In genomic region chr18:57437433-57437781, GRCh38 we compare ENCODE assay signal across 9 cellular contexts. TPM values are rescaled to one million over a fixed set of nuclear protein-coding genes. Genes with fewer than 3 reads are reported as not detected.
A peak's percentile ranks its signal among the peaks of the same experiment; 100 is the strongest.
DNase-seq lines count a peak whose midpoint lies in the region; ATAC-seq and TF ChIP-seq lines count a peak whose summit lies in the region.
"Had no signal": no experiment of that assay in that cellular context is flagged by ENCODE, and none has a peak within 500 bp of the region (broad histone marks: within the 10 kb centered on the region; RNA-seq: fewer than 3 reads in every experiment).

No MANE protein-coding gene starts in this region.

- H3K36me3 ChIP-seq in mammary epithelial cell (ENCODE audit: insufficient read depth, low read length): no peaks in the 10 kb centered on the region

- CTCF ChIA-PET in mammary epithelial cell (lab: Charles Lee; ENCODE audit: low non-redundant PET): no interaction called here

- H3K79me2 ChIP-seq in mammary epithelial cell (ENCODE audit: insufficient read depth, low read length): no peaks in the 10 kb centered on the region

- H3K27ac Mint-ChIP-seq in osteocyte (ENCODE audit: unreplicated experiment): no peak overlapping the region

- no TSS peak for BruUV-seq in mammary epithelial cell (replicated peaks; lab: Mats Ljungman, UMichigan)

- peaks cover 3% of the 10 kb centered on the region for H4K20me1 ChIP-seq in mammary epithelial cell (ENCODE audit: insufficient read depth, low read length)

- H3K4me1 ChIP-seq in mammary epithelial cell (ENCODE audit: insufficient read depth, low read length): peaks cover 22% of the 10 kb centered on the region

- WGBS in mammary epithelial cell (ENCODE audit: low coverage, missing lambda C conversion rate): 0% methylated on average over 5 of the region's 17 CpGs

- no peaks in the 10 kb centered on the region for H3K9me3 ChIP-seq in mammary epithelial cell (replicated peaks; ENCODE audit: insufficient read depth, low read length)

- in situ Hi-C loops in mammary epithelial cell (cut with MboI; ENCODE audit: low sequenced_read_pairs in 2 of 2): no loop called here

- H3K27me3 Mint-ChIP-seq in osteocyte (ENCODE audit: unreplicated experiment): peaks cover 89% of the 10 kb centered on the region

- no peaks in the 10 kb centered on the region for H3K9me3 Mint-ChIP-seq in osteocyte (ENCODE audit: unreplicated experiment)

- H3K4me1 Mint-ChIP-seq in osteocyte (ENCODE audit: unreplicated experiment): peaks cover 50% of the 10 kb centered on the region

- peaks cover 75% of the 10 kb centered on the region for H3K27me3 ChIP-seq in mammary epithelial cell (ENCODE audit: insufficient read depth, low read length)

- ATAC-seq in GM21423 (IDR thresholded peaks at IDR 0.05; ENCODE audit: unreplicated experiment): no peak

- no peak overlapping the region for H2AFZ ChIP-seq in mammary epithelial cell (ENCODE audit: low read depth, low read length)

- peak overlapping the region; percentile 59 for H3K4me2 ChIP-seq in mammary epithelial cell (ENCODE audit: insufficient read depth, low read depth, low read length)

- no peak for TF ChIP-seq CTCF in mammary epithelial cell (conservative IDR thresholded peaks at IDR 0.05 in 1 of 2, IDR thresholded peaks at IDR 0.05 in 1 of 2; ENCODE audit: extremely low read depth in 1 of 2, insufficient read depth in 1 of 2, low read depth in 1 of 2, low read length in 2 of 2)
- TF ChIP-seq CTCF in osteocyte (IDR thresholded peaks at IDR 0.05): no peak

- no peaks in the 10 kb centered on the region for H3K36me3 Mint-ChIP-seq in osteocyte (ENCODE audit: unreplicated experiment)

- intact Hi-C loops in mammary epithelial cell (cut with micrococcal nuclease): loop anchor here (5.0 kb wide), 1 partner anchor 235 kb away; no protein-coding TSS in a partner anchor

- H3K4me3 Mint-ChIP-seq in osteocyte (ENCODE audit: unreplicated experiment): peak overlapping the region; percentile 58

- H3K4me3 ChIP-seq in mammary epithelial cell (replicated peaks in 1 of 3; ENCODE audit: insufficient read depth in 1 of 3, low read depth in 2 of 3, low read length in 3 of 3): peak overlapping the region in 1 of 3 experiments; percentile 4

- no peak overlapping the region for H3K27ac ChIP-seq in mammary epithelial cell (ENCODE audit: insufficient read depth, low read depth, low read length)

- dilution Hi-C loops in mammary epithelial cell (cut with HindIII; ENCODE audit: low sequenced_read_pairs): no loop called here

- DNase-seq in NCI-H82 (lab: John Stamatoyannopoulos, UW) (peak; percentile 61), NCI-H82 treated with DMSO at 0.1 percent for 48 hours (lab: John Stamatoyannopoulos, UW; ENCODE audit: unreplicated experiment) (no peak), NCI-H1092 treated with DMSO at 0.1 percent for 48 hours (lab: John Stamatoyannopoulos, UW) (peak; percentile 76), mammary epithelial cell (no peak), osteocyte (ENCODE audit: extremely low spot score, unreplicated experiment) (no peak), HuH-7.5 (ENCODE audit: low spot score) (no peak), HK-2 (ENCODE audit: unreplicated experiment) (no peak)
- DNase-seq: AML-193 had no signal

- no peak overlapping the region for H3K9ac ChIP-seq in mammary epithelial cell (ENCODE audit: insufficient read depth, low read length)

RNA-seq across cellular contexts. Expression of gene ONECUT2, which starts 2.2 kb away (rescaled TPM):
- total RNA-seq in mammary epithelial cell (under 1 TPM; under 0.01 to 0.31 TPM), osteocyte (0.03 and 0.05 TPM in 2 replicates)
- 0.01 TPM for polyA plus RNA-seq in mammary epithelial cell
- polyA minus RNA-seq in mammary epithelial cell: 0.57 TPM

Comparison
In these comparisons a context has a peak if more than half of its experiments do, and no peak if none do; other contexts are left out.
1. DNase-seq: peak in NCI-H82 (single experiment) and NCI-H1092 treated with DMSO at 0.1 percent for 48 hours (single experiment); none in NCI-H82 treated with DMSO at 0.1 percent for 48 hours (single experiment), mammary epithelial cell (single experiment), osteocyte (single experiment), HuH-7.5 (single experiment) and HK-2 (single experiment).